1 cellular context compared by ENCODE assay signal in the genomic region with DNA sequence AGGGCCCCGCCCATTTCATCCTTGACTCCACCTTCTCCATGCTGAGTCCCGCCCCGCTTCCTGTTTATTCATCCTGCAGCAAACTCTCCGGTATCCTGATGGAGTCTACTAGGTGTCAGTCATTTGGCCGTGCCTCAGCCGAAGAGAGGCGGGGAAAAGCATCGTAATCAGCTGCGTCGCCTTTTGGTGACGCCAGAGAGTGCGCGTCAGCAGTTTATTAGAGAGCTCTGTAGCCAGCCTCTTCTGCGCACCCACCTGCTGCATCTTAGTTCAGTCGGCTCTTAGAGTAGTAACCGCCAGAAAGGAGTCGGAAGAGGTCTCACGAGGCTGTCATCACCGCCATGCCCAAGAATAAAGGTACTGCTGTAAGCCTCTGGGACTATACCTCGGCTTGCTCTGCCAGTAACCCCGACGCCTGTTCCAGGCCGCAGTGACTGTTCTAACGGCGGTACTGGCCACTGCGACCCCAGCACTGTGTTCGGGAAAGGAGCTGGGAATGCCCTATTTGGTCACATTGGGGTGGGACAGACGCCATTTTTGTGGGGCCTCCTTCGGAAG.
TF ChIP-seq lines count a peak whose summit lies in the region.

A gene with protein sequence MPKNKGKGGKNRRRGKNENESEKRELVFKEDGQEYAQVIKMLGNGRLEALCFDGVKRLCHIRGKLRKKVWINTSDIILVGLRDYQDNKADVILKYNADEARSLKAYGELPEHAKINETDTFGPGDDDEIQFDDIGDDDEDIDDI (plus strand): TSS at position 246 of the 558 bp plus-strand sequence. CDS start 96 bp downstream, at position 342.

TF ChIP-seq in A549, 52 proteins besides CTCF, POLR2A, EP300 and RAD21:
- TF ChIP-seq RNF2 (IDR thresholded peaks at IDR 0.05; ENCODE audit: borderline replicate concordance, low read depth): no peak
- no peak for TF ChIP-seq MAFK (IDR thresholded peaks at IDR 0.05; ENCODE audit: partially characterized antibody)
- no peak for TF ChIP-seq ZNF302 (CRISPR knock-in tag; IDR thresholded peaks at IDR 0.05)
- TF ChIP-seq, protein P1, sequence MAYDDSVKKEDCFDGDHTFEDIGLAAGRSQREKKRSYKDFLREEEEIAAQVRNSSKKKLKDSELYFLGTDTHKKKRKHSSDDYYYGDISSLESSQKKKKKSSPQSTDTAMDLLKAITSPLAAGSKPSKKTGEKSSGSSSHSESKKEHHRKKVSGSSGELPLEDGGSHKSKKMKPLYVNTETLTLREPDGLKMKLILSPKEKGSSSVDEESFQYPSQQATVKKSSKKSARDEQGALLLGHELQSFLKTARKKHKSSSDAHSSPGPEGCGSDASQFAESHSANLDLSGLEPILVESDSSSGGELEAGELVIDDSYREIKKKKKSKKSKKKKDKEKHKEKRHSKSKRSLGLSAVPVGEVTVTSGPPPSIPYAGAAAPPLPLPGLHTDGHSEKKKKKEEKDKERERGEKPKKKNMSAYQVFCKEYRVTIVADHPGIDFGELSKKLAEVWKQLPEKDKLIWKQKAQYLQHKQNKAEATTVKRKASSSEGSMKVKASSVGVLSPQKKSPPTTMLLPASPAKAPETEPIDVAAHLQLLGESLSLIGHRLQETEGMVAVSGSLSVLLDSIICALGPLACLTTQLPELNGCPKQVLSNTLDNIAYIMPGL (CRISPR knock-in tag; IDR thresholded peaks at IDR 0.05; ENCODE audit: borderline replicate concordance): no peak
- TF ChIP-seq NFE2L2 (conservative IDR thresholded peaks at IDR 0.05; ENCODE audit: low read length): no peak
- no peak for TF ChIP-seq EHMT2 (IDR thresholded peaks at IDR 0.05; ENCODE audit: low read depth)
- TF ChIP-seq FOSL2 (IDR thresholded peaks at IDR 0.05): no peak
- no peak for TF ChIP-seq FOSL2 (CRISPR knock-in tag; IDR thresholded peaks at IDR 0.05)
- no peak for TF ChIP-seq GATA3 (IDR thresholded peaks at IDR 0.05; ENCODE audit: borderline replicate concordance)
- no peak for TF ChIP-seq BHLHE40 (IDR thresholded peaks at IDR 0.05; ENCODE audit: low read depth, low read length)
- TF ChIP-seq CEBPB (IDR thresholded peaks at IDR 0.05): no peak
- TF ChIP-seq HEYL (CRISPR knock-in tag; IDR thresholded peaks at IDR 0.05): no peak
- TF ChIP-seq MAZ (IDR thresholded peaks at IDR 0.05; ENCODE audit: borderline replicate concordance, low read depth, low read length): no peak
- TF ChIP-seq JUN (IDR thresholded peaks at IDR 0.05): peak in 1 of 2 experiments; percentile 28; a peak in 1 of 5 replicates
- 0 out of 2 replicates have a peak, but pooled peaks have one; percentile 18 for TF ChIP-seq PHF8 (IDR thresholded peaks at IDR 0.05; ENCODE audit: borderline replicate concordance, low read depth)
- no peak for TF ChIP-seq HDAC2 (IDR thresholded peaks at IDR 0.05)
- TF ChIP-seq, protein P2, sequence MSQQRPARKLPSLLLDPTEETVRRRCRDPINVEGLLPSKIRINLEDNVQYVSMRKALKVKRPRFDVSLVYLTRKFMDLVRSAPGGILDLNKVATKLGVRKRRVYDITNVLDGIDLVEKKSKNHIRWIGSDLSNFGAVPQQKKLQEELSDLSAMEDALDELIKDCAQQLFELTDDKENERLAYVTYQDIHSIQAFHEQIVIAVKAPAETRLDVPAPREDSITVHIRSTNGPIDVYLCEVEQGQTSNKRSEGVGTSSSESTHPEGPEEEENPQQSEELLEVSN (IDR thresholded peaks at IDR 0.05; ENCODE audit: borderline replicate concordance, low read depth): no peak
- TF ChIP-seq, protein P3, sequence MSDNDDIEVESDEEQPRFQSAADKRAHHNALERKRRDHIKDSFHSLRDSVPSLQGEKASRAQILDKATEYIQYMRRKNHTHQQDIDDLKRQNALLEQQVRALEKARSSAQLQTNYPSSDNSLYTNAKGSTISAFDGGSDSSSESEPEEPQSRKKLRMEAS (IDR thresholded peaks at IDR 0.05): peak; percentile 40; the same call in 1 of the 2 replicates
- no peak for TF ChIP-seq HOXB5 (CRISPR knock-in tag; IDR thresholded peaks at IDR 0.05)
- TF ChIP-seq, protein P4, sequence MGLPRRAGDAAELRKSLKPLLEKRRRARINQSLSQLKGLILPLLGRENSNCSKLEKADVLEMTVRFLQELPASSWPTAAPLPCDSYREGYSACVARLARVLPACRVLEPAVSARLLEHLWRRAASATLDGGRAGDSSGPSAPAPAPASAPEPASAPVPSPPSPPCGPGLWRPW (IDR thresholded peaks at IDR 0.05): no peak
- no peak for TF ChIP-seq SREBF2 (IDR thresholded peaks at IDR 0.05)
- TF ChIP-seq FOXS1 (CRISPR knock-in tag; IDR thresholded peaks at IDR 0.05): no peak
- TF ChIP-seq, protein P5, sequence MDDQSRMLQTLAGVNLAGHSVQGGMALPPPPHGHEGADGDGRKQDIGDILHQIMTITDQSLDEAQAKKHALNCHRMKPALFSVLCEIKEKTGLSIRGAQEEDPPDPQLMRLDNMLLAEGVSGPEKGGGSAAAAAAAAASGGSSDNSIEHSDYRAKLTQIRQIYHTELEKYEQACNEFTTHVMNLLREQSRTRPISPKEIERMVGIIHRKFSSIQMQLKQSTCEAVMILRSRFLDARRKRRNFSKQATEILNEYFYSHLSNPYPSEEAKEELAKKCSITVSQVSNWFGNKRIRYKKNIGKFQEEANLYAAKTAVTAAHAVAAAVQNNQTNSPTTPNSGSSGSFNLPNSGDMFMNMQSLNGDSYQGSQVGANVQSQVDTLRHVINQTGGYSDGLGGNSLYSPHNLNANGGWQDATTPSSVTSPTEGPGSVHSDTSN (IDR thresholded peaks at IDR 0.05): peak; percentile 78
- TF ChIP-seq KDM1A (IDR thresholded peaks at IDR 0.05; ENCODE audit: low read depth): no peak
- no peak for TF ChIP-seq CBX2 (IDR thresholded peaks at IDR 0.05; ENCODE audit: borderline replicate concordance, low read depth)
- TF ChIP-seq, protein P6, sequence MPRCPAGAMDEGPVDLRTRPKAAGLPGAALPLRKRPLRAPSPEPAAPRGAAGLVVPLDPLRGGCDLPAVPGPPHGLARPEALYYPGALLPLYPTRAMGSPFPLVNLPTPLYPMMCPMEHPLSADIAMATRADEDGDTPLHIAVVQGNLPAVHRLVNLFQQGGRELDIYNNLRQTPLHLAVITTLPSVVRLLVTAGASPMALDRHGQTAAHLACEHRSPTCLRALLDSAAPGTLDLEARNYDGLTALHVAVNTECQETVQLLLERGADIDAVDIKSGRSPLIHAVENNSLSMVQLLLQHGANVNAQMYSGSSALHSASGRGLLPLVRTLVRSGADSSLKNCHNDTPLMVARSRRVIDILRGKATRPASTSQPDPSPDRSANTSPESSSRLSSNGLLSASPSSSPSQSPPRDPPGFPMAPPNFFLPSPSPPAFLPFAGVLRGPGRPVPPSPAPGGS (IDR thresholded peaks at IDR 0.05): no peak
- TF ChIP-seq MYC (IDR thresholded peaks at IDR 0.05; ENCODE audit: borderline replicate concordance, low read length): no peak
- no peak for TF ChIP-seq ESRRA (IDR thresholded peaks at IDR 0.05; ENCODE audit: borderline replicate concordance, low read length)
- TF ChIP-seq POLR2AphosphoS2 (conservative IDR thresholded peaks at IDR 0.05; ENCODE audit: low read length): no peak
- TF ChIP-seq, protein P7, sequence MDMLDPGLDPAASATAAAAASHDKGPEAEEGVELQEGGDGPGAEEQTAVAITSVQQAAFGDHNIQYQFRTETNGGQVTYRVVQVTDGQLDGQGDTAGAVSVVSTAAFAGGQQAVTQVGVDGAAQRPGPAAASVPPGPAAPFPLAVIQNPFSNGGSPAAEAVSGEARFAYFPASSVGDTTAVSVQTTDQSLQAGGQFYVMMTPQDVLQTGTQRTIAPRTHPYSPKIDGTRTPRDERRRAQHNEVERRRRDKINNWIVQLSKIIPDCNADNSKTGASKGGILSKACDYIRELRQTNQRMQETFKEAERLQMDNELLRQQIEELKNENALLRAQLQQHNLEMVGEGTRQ (IDR thresholded peaks at IDR 0.05): no peak
- TF ChIP-seq, protein P8, sequence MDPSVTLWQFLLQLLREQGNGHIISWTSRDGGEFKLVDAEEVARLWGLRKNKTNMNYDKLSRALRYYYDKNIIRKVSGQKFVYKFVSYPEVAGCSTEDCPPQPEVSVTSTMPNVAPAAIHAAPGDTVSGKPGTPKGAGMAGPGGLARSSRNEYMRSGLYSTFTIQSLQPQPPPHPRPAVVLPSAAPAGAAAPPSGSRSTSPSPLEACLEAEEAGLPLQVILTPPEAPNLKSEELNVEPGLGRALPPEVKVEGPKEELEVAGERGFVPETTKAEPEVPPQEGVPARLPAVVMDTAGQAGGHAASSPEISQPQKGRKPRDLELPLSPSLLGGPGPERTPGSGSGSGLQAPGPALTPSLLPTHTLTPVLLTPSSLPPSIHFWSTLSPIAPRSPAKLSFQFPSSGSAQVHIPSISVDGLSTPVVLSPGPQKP (IDR thresholded peaks at IDR 0.05; ENCODE audit: low read depth, low read length): no peak
- TF ChIP-seq CBX8 (IDR thresholded peaks at IDR 0.05): no peak
- TF ChIP-seq RCOR1 (IDR thresholded peaks at IDR 0.05; ENCODE audit: low read depth, low read length): no peak
- TF ChIP-seq KDM5A (IDR thresholded peaks at IDR 0.05): no peak
